In the genomic region with DNA sequence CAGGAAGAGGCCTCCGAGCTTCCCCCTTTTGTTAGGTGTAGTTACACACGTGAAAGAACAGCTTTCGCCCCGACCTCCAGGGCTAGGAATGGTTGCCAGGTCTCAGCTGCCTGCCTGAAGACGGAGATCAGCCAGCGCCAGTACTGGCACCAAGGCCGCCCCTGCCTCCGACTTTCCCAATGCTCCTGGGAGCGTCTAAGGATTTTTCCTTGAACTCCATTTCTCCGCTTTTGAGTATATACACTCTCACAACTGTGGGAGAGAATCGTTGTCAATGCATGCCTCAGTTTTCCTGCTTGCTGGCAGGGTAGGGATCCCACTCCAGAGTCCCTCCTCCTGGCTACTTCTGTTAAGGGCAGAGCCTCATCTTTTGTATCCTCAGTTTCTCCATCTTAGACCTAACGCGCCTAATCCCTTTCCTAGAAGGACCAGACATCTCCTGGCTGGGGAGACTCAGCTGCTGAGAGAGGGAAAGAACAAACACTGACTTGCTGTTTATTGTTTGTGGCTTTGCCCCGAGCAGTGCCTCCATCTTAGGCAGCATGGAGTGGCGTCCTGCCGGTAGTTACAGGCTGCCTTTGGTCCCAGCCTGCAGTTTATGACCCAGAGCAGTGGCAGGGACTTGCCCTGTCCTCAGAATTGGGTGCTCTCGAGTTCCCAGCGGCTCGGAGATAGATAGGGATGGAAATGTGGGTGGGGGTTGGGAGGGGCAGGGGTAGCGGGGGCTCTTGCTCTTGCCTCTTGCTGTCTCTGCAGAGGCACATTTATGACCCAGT, we compare ENCODE assay signal across 13 cellular contexts. TPM values are rescaled to one million over a fixed set of nuclear protein-coding genes. Genes with fewer than 3 reads are reported as not detected.
DNase-seq lines count a peak whose midpoint lies in the region; ATAC-seq, FAIRE-seq and TF ChIP-seq lines count a peak whose summit lies in the region.
"Had no signal": no experiment of that assay in that cellular context is flagged by ENCODE, and none has a peak within 500 bp of the region (broad histone marks: within the 10 kb centered on the region; RNA-seq: fewer than 3 reads in every experiment).

No MANE protein-coding gene starts in this region.

- H3K4me1 ChIP-seq in SJSA1 (replicated peaks) (peaks cover 69% of the 10 kb centered on the region), pancreas (peaks cover 0 to 18% (median 6%) of the 10 kb centered on the region in 3 donors)

- intact Hi-C loops in activated CD4-positive, alpha-beta T cell treated with anti-CD3 and anti-CD28 coated beads for 36 hours (cut with DNase I, micrococcal nuclease), result no loop called here
- intact Hi-C loops in pancreas (cut with DNase I), result no loop called here

- no peak for ATAC-seq in activated CD4-positive, alpha-beta T cell treated with anti-CD3 and anti-CD28 coated beads for 36 hours
- ATAC-seq in pancreas, result peak in 3 of 4 donors; percentile 8 to 36 (median 15)
- ATAC-seq in HG03175 (IDR thresholded peaks at IDR 0.05; ENCODE audit: unreplicated experiment), result no peak
- no peak for ATAC-seq in GM19395 (IDR thresholded peaks at IDR 0.05; ENCODE audit: unreplicated experiment)

- H3K36me3 Mint-ChIP-seq in activated CD4-positive, alpha-beta T cell treated with anti-CD3 and anti-CD28 coated beads for 36 hours (ENCODE audit: low read depth), result no peaks in the 10 kb centered on the region
- peaks cover 7% of the 10 kb centered on the region for H3K36me3 Mint-ChIP-seq in endothelial cell (ENCODE audit: low read depth, unreplicated experiment)

- CTCF ChIA-PET in activated CD4-positive, alpha-beta T cell treated with anti-CD3 and anti-CD28 coated beads for 36 hours (lab: Charles Lee), result interaction anchor here (1.1 kb wide), 1 partner anchor 219 kb away, joined by 3 read pairs; no protein-coding TSS in a partner anchor

- H3K4me3 ChIP-seq in SJSA1 (peak overlapping the region; percentile 36), pancreas (peak overlapping the region in 2 of 4 donors; percentile 47 to 69)

- no peak overlapping the region for H3K27ac Mint-ChIP-seq in activated CD4-positive, alpha-beta T cell treated with anti-CD3 and anti-CD28 coated beads for 36 hours
- H3K27ac Mint-ChIP-seq in endothelial cell (ENCODE audit: unreplicated experiment), result no peak overlapping the region

- no peaks in the 10 kb centered on the region for H3K9me3 Mint-ChIP-seq in activated CD4-positive, alpha-beta T cell treated with anti-CD3 and anti-CD28 coated beads for 36 hours (ENCODE audit: low read depth)
- no peaks in the 10 kb centered on the region for H3K9me3 Mint-ChIP-seq in endothelial cell (ENCODE audit: unreplicated experiment)

- H3K36me3 ChIP-seq in SJSA1 (peaks cover 72% of the 10 kb centered on the region), pancreas (no peaks in the 10 kb centered on the region)

- H3K27me3 ChIP-seq in SJSA1 (replicated peaks) (no peaks in the 10 kb centered on the region), pancreas (peaks cover 0 to 55% (median 12%) of the 10 kb centered on the region in 4 donors)

- H3K27me3 Mint-ChIP-seq in activated CD4-positive, alpha-beta T cell treated with anti-CD3 and anti-CD28 coated beads for 36 hours, result peaks cover 78% of the 10 kb centered on the region
- H3K27me3 Mint-ChIP-seq in endothelial cell (ENCODE audit: unreplicated experiment), result peaks cover 49% of the 10 kb centered on the region

- 68 to 70% methylated on average over 20 of the region's 20 CpGs for WGBS in pancreas, 2 donors

- H3K4me1 Mint-ChIP-seq in activated CD4-positive, alpha-beta T cell treated with anti-CD3 and anti-CD28 coated beads for 36 hours, result peaks cover 28% of the 10 kb centered on the region
- H3K4me1 Mint-ChIP-seq in endothelial cell (ENCODE audit: unreplicated experiment), result peaks cover 21% of the 10 kb centered on the region

- H3K9me3 ChIP-seq in SJSA1 (replicated peaks), result no peaks in the 10 kb centered on the region
- no peaks in the 10 kb centered on the region for H3K9me3 ChIP-seq in pancreas

- POLR2A ChIA-PET in activated CD4-positive, alpha-beta T cell treated with anti-CD3 and anti-CD28 coated beads for 36 hours (lab: Charles Lee), result no interaction called here

- no peak for DNase-seq in activated CD4-positive, alpha-beta T cell treated with anti-CD3 and anti-CD28 coated beads for 36 hours
- no peak for DNase-seq in activated CD4-positive, alpha-beta T cell treated with anti-CD3 and anti-CD28 coated beads, Interleukin-2, amount 50 U/mL, for 4 hours
- peak in 1 of 2 experiments; percentile 52 for DNase-seq in SJSA1 (ENCODE audit: low read depth in 1 of 2, low spot score in 2 of 2)
- DNase-seq in endothelial cell (ENCODE audit: low spot score), result no peak
- DNase-seq in pancreas, result no peak
- DNase-seq in NCI-H1694 (lab: John Stamatoyannopoulos, UW), result no peak
- DNase-seq: cortex of kidney, foreskin melanocyte, NCI-H446 treated with DMSO at 0.1 percent for 48 hours, RPMI8226 had no signal

- peak overlapping the region; percentile 69 for H3K4me3 Mint-ChIP-seq in activated CD4-positive, alpha-beta T cell treated with anti-CD3 and anti-CD28 coated beads for 36 hours
- H3K4me3 Mint-ChIP-seq in endothelial cell (ENCODE audit: unreplicated experiment), result peak overlapping the region; percentile 59

- TF ChIP-seq CTCF in endothelial cell (IDR thresholded peaks at IDR 0.05; ENCODE audit: unreplicated experiment), result no peak
- no peak for TF ChIP-seq CTCF in pancreas (IDR thresholded peaks at IDR 0.05)

- FAIRE-seq in pancreas (lab: Jason Lieb, UNC), result no peak
- FAIRE-seq: A204.1 had no signal

- H3K27ac ChIP-seq in SJSA1 (peak overlapping the region; percentile 60), pancreas (no peak overlapping the region)

RNA-seq across cellular contexts. Expression of gene ALX4, which starts 3.3 kb away (rescaled TPM):
- total RNA-seq in activated CD4-positive, alpha-beta T cell treated with anti-CD3 and anti-CD28 coated beads for 36 hours, result not detected
- 30.3 and 41.6 TPM in 2 replicates for total RNA-seq in SJSA1 (2014; rRNA removed; shearing (Covaris generic))
- not detected for total RNA-seq in endothelial cell (ENCODE audit: unreplicated experiment)
- total RNA-seq in pancreas, result under 1 TPM in 2 of 6 donors, not detected in 4; 0.03 to 0.04 TPM
- under 1 TPM in 1 of 2 donors, not detected in 1; 0.02 TPM for polyA plus RNA-seq in pancreas

Comparison
In these comparisons a context has a peak if more than half of its experiments do, and no peak if none do; other contexts are left out.
1. ATAC-seq: peak in pancreas (3 of 4); none in activated CD4-positive, alpha-beta T cell treated with anti-CD3 and anti-CD28 coated beads for 36 hours (single experiment), HG03175 (single experiment) and GM19395 (single experiment).
2. RNA of gene ALX4, which starts 3.3 kb away (total RNA-seq): 30.3 to 41.6 TPM in SJSA1; 0.03 to 0.04 TPM in pancreas, not detected in activated CD4-positive, alpha-beta T cell treated with anti-CD3 and anti-CD28 coated beads for 36 hours and not detected in endothelial cell (single experiment); every median in the first group is over 10 times any median in the second.